13 cellular contexts compared by ENCODE assay signal in genomic region chr3:184015381-184016019, GRCh38. TPM values are rescaled to one million over a fixed set of nuclear protein-coding genes. Genes with fewer than 3 reads are reported as not detected.
A peak's percentile ranks its signal among the peaks of the same experiment; 100 is the strongest.
DNase-seq lines count a peak whose midpoint lies in the region; ATAC-seq and TF ChIP-seq lines count a peak whose summit lies in the region.
"Had no signal": no experiment of that assay in that cellular context is flagged by ENCODE, and none has a peak within 500 bp of the region (broad histone marks: within the 10 kb centered on the region; RNA-seq: fewer than 3 reads in every experiment).

No MANE protein-coding gene starts in this region.

- 45 to 63% (median 57%) methylated on average over 10 of the region's 10 CpGs for WGBS in heart left ventricle, 4 donors

- peak overlapping the region; percentile 99 for H3K4me3 Mint-ChIP-seq in activated CD4-positive, alpha-beta T cell treated with anti-CD3 and anti-CD28 coated beads, Interleukin-2, amount 10 ng/mL, durations not matched to agents 24 days and 14 days

- ATAC-seq in heart left ventricle = peak; percentile 64 to 68 (median 66)
- ATAC-seq in HG03175 (IDR thresholded peaks at IDR 0.05; ENCODE audit: unreplicated experiment) = no peak
- ATAC-seq: activated CD8-positive, alpha-beta memory T cell treated with anti-CD3 and anti-CD28 coated beads, Interleukin-2, amount 10 ng/mL, durations not matched to agents 7 days and 5 days had no signal

- H3K27me3 ChIP-seq in heart left ventricle (no peaks in the 10 kb centered on the region), skeletal muscle tissue (ENCODE audit: control insufficient read depth in 3 of 3, insufficient read depth in 3 of 3, low read length in 3 of 3) (no peaks in the 10 kb centered on the region)

- no peak for TF ChIP-seq CTCF in heart left ventricle (IDR thresholded peaks at IDR 0.05)
- no peak for TF ChIP-seq CTCF in GM20000 (IDR thresholded peaks at IDR 0.05; ENCODE audit: extremely low read depth, missing control alignments)

- H3K4me3 ChIP-seq in heart left ventricle (peak overlapping the region in 11 of 12 donors; percentile 23 to 95 (median 52)), skeletal muscle tissue (ENCODE audit: low read length in 3 of 3) (peak overlapping the region; percentile 70 to 100 (median 74))

- H3K4me1 ChIP-seq in heart left ventricle (peaks cover 0 to 33% (median 15%) of the 10 kb centered on the region in 12 donors), skeletal muscle tissue (ENCODE audit: control insufficient read depth in 3 of 3, insufficient read depth in 3 of 3, low read length in 3 of 3) (peaks cover 15 to 35% (median 24%) of the 10 kb centered on the region in 3 donors)

- H3K4me1 Mint-ChIP-seq in activated CD4-positive, alpha-beta T cell treated with anti-CD3 and anti-CD28 coated beads, Interleukin-2, amount 10 ng/mL, durations not matched to agents 24 days and 14 days = peaks cover 23% of the 10 kb centered on the region

- no peaks in the 10 kb centered on the region for H3K9me3 Mint-ChIP-seq in activated CD4-positive, alpha-beta T cell treated with anti-CD3 and anti-CD28 coated beads, Interleukin-2, amount 10 ng/mL, durations not matched to agents 24 days and 14 days

- intact Hi-C loops in activated CD4-positive, alpha-beta T cell treated with anti-CD3 and anti-CD28 coated beads, Interleukin-2, amount 10 ng/mL, durations not matched to agents 24 days and 14 days (cut with micrococcal nuclease) = loop anchor here (2.0 to 10.0 kb wide), 5 partner anchors 111 to 797 kb away; partner anchors contain the start of genes DVL3, KLHL24 and VPS8
- intact Hi-C loops in heart left ventricle (cut with DNase I) = loop anchor here in 8 of 10 donors (2.0 to 10.0 kb wide), 9 partner anchors 117 to 282 kb away; partner anchors contain the start of genes ALG3 (in 4 of the 8), EEF1AKMT4 (in 4 of the 8), EIF2B5 (in 3 of the 8) and PSMD2 (in 1 of the 8)

- peak overlapping the region; percentile 79 to 97 (median 86) for H3K9ac ChIP-seq in skeletal muscle tissue (ENCODE audit: low read depth in 1 of 3, low read length in 3 of 3)

- H3K27ac ChIP-seq in heart left ventricle (peak overlapping the region; percentile 80 to 92 (median 84)), skeletal muscle tissue (ENCODE audit: low read depth, low read length) (peak overlapping the region; percentile 89)

- no peak overlapping the region for H3K27ac Mint-ChIP-seq in activated CD4-positive, alpha-beta T cell treated with anti-CD3 and anti-CD28 coated beads, Interleukin-2, amount 10 ng/mL, durations not matched to agents 24 days and 14 days
- H3K27ac Mint-ChIP-seq: activated CD8-positive, alpha-beta memory T cell treated with anti-CD3 and anti-CD28 coated beads, Interleukin-2, amount 10 ng/mL, durations not matched to agents 7 days and 5 days had no signal

- H3K36me3 ChIP-seq in heart left ventricle (peaks cover 0 to 33% (median 22%) of the 10 kb centered on the region in 9 donors), skeletal muscle tissue (ENCODE audit: control insufficient read depth in 3 of 3, insufficient read depth in 3 of 3, low read length in 3 of 3) (peaks cover 11 to 17% (median 14%) of the 10 kb centered on the region in 3 donors)

- DNase-seq in activated CD4-positive, alpha-beta T cell treated with anti-CD3 and anti-CD28 coated beads, Interleukin-2, amount 10 ng/mL, durations not matched to agents 24 days and 14 days = no peak
- DNase-seq in activated CD4-positive, alpha-beta T cell treated with anti-CD3 and anti-CD28 coated beads for 1 hour = no peak
- peak; percentile 60 for DNase-seq in SK-N-DZ (ENCODE audit: low spot score)
- DNase-seq in heart left ventricle = peak in 4 of 5 donors; percentile 41 to 76 (median 52)
- DNase-seq in GM20000 (ENCODE audit: low spot score) = no peak
- DNase-seq in stimulated activated naive CD4-positive, alpha-beta T cell (lab: John Stamatoyannopoulos, UW) = no peak
- DNase-seq: activated CD8-positive, alpha-beta memory T cell treated with anti-CD3 and anti-CD28 coated beads, Interleukin-2, amount 10 ng/mL, durations not matched to agents 7 days and 5 days; effector memory CD4-positive, alpha-beta T cell had no signal

- H3K27me3 Mint-ChIP-seq in activated CD4-positive, alpha-beta T cell treated with anti-CD3 and anti-CD28 coated beads, Interleukin-2, amount 10 ng/mL, durations not matched to agents 24 days and 14 days = peaks cover 6% of the 10 kb centered on the region

- H3K9me3 ChIP-seq in heart left ventricle (no peaks in the 10 kb centered on the region), skeletal muscle tissue (ENCODE audit: control insufficient read depth in 3 of 3, low read length in 3 of 3) (no peaks in the 10 kb centered on the region)

- peaks cover 5% of the 10 kb centered on the region for H3K36me3 Mint-ChIP-seq in activated CD4-positive, alpha-beta T cell treated with anti-CD3 and anti-CD28 coated beads, Interleukin-2, amount 10 ng/mL, durations not matched to agents 24 days and 14 days (ENCODE audit: low read depth)
- H3K36me3 Mint-ChIP-seq: activated CD8-positive, alpha-beta memory T cell treated with anti-CD3 and anti-CD28 coated beads, Interleukin-2, amount 10 ng/mL, durations not matched to agents 7 days and 5 days had no signal

- TF ChIP-seq POLR2A in heart left ventricle (IDR thresholded peaks at IDR 0.05) = peak in 1 of 2 donors; percentile 75

RNA-seq across cellular contexts. Expression of gene ABCC5, which starts 2.2 kb away (rescaled TPM):
- total RNA-seq in activated CD4-positive, alpha-beta T cell treated with anti-CD3 and anti-CD28 coated beads, Interleukin-2, amount 10 ng/mL, durations not matched to agents 24 days and 14 days = 19.7 and 22.1 TPM in 2 replicates
- 39.3 and 40.4 TPM in 2 replicates for polyA plus RNA-seq in SK-N-DZ (2014; cell fraction: cytosol; rRNA removed)
- polyA plus RNA-seq in SK-N-DZ (2014; cell fraction: nucleus; rRNA removed) = 194 and 278 TPM in 2 replicates
- 10 to 100 TPM; 20.8 to 61.7 (median 34.3) TPM for total RNA-seq in heart left ventricle
- polyA plus RNA-seq in heart left ventricle = 10 to 100 TPM; 16.4 to 30.9 TPM
- 17.7 TPM for total RNA-seq in skeletal muscle tissue

RNA-seq across cellular contexts. Expression of gene HTR3D, which starts 16.0 kb away (rescaled TPM):
- total RNA-seq in activated CD4-positive, alpha-beta T cell treated with anti-CD3 and anti-CD28 coated beads, Interleukin-2, amount 10 ng/mL, durations not matched to agents 24 days and 14 days = not detected in 2 replicates
- not detected in 2 replicates for polyA plus RNA-seq in SK-N-DZ (2014; cell fraction: cytosol; rRNA removed)
- not detected in 2 replicates for polyA plus RNA-seq in SK-N-DZ (2014; cell fraction: nucleus; rRNA removed)
- not detected for total RNA-seq in heart left ventricle
- polyA plus RNA-seq in heart left ventricle = not detected
- not detected for total RNA-seq in skeletal muscle tissue
- total RNA-seq: activated CD8-positive, alpha-beta memory T cell treated with anti-CD3 and anti-CD28 coated beads, Interleukin-2, amount 10 ng/mL, durations not matched to agents 7 days and 5 days; mucosa of gallbladder; NCI-H460 had no signal
- polyA plus RNA-seq: AG04450 had no signal

RNA-seq across cellular contexts. Expression of gene HTR3C, which starts 37.3 kb away (rescaled TPM):
- not detected in 2 replicates for total RNA-seq in activated CD4-positive, alpha-beta T cell treated with anti-CD3 and anti-CD28 coated beads, Interleukin-2, amount 10 ng/mL, durations not matched to agents 24 days and 14 days
- polyA plus RNA-seq in SK-N-DZ (2014; cell fraction: cytosol; rRNA removed) = not detected in 2 replicates
- not detected in 2 replicates for polyA plus RNA-seq in SK-N-DZ (2014; cell fraction: nucleus; rRNA removed)
- not detected for total RNA-seq in heart left ventricle
- not detected for polyA plus RNA-seq in heart left ventricle
- not detected for total RNA-seq in skeletal muscle tissue
- total RNA-seq: activated CD8-positive, alpha-beta memory T cell treated with anti-CD3 and anti-CD28 coated beads, Interleukin-2, amount 10 ng/mL, durations not matched to agents 7 days and 5 days; NCI-H460 had no signal
- polyA plus RNA-seq: AG04450 had no signal

Comparison
In these comparisons a context has a peak if more than half of its experiments do, and no peak if none do; other contexts are left out.
1. DNase-seq: peak in SK-N-DZ (single experiment) and heart left ventricle (4 of 5); none in activated CD4-positive, alpha-beta T cell treated with anti-CD3 and anti-CD28 coated beads, Interleukin-2, amount 10 ng/mL, durations not matched to agents 24 days and 14 days (single experiment), activated CD4-positive, alpha-beta T cell treated with anti-CD3 and anti-CD28 coated beads for 1 hour (single experiment), GM20000 (single experiment) and stimulated activated naive CD4-positive, alpha-beta T cell (0 of 6).